1 cellular context compared by ENCODE assay signal in the genomic region with DNA sequence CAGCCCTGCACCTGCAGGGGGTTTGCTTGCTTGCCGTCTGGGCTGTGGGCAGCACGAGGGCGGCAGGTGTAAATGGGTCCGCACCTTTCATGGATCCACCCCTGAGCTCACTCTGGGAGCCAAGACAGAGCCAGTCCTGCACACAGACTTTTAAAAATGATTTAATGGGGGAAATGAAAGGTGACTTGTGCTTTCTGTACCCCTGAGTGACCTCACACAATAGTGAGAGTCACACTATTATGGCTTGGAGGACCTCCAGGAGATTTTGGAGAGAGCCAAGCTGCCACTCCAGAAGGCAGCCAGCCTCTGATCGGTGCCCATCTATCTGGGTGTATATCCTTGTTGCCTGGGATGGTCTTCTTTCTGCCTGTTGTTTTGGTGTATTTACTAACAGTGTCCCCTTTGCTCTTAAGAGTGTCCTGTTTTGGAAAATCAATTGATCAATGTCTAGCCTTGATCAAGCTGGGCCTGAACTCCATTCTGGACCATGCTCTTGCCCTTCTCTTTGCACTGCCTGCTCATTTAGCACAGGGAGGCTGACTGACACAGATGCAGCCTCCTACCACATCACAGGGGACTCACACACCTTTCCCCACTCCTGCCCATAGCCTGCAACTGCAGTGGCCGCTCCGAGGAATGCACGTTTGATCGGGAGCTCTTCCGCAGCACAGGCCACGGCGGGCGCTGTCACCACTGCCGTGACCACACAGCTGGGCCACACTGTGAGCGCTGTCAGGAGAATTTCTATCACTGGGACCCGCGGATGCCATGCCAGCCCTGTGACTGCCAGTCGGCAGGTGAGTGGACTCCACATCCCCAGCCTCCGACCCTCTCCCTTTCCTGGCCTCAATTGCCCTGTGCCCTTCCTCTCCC.
TF ChIP-seq lines count a peak whose summit lies in the region.

No MANE protein-coding gene starts in this region.

TF ChIP-seq in H1, 55 proteins besides CTCF, POLR2A, EP300 and RAD21:
- TF ChIP-seq GTF2F1 (IDR thresholded peaks at IDR 0.05; ENCODE audit: borderline replicate concordance, low read depth, low read length): no peak
- TF ChIP-seq NRF1 (IDR thresholded peaks at IDR 0.05; ENCODE audit: low read depth, low read length): no peak
- no peak for TF ChIP-seq SUZ12 (IDR thresholded peaks at IDR 0.05; ENCODE audit: low read length)
- TF ChIP-seq TEAD4 (IDR thresholded peaks at IDR 0.05; ENCODE audit: low read depth, low read length): no peak
- no peak for TF ChIP-seq HDAC2 (IDR thresholded peaks at IDR 0.05; ENCODE audit: borderline replicate concordance in 1 of 2, low read depth in 2 of 2, low read length in 2 of 2)
- TF ChIP-seq BACH1 (IDR thresholded peaks at IDR 0.05; ENCODE audit: low read length): no peak
- no peak for TF ChIP-seq SAP30 (IDR thresholded peaks at IDR 0.05; ENCODE audit: insufficient read depth, insufficient replicate concordance, low read length)
- no peak for TF ChIP-seq CEBPB (IDR thresholded peaks at IDR 0.05; ENCODE audit: low read depth, low read length)
- no peak for TF ChIP-seq JUN (IDR thresholded peaks at IDR 0.05; ENCODE audit: low read depth, low read length)
- no peak for TF ChIP-seq YY1 (IDR thresholded peaks at IDR 0.05; ENCODE audit: low read depth, low read length)
- TF ChIP-seq PHF8 (conservative IDR thresholded peaks at IDR 0.05; ENCODE audit: low read depth, low read length): no peak
- no peak for TF ChIP-seq ASH2L (IDR thresholded peaks at IDR 0.05; ENCODE audit: low read length)
- TF ChIP-seq RBBP5 (IDR thresholded peaks at IDR 0.05; ENCODE audit: borderline replicate concordance, low read depth, low read length): no peak
- TF ChIP-seq TCF12 (IDR thresholded peaks at IDR 0.05; ENCODE audit: low read depth, low read length): no peak
- no peak for TF ChIP-seq EGR1 (IDR thresholded peaks at IDR 0.05; ENCODE audit: borderline replicate concordance, low read depth, low read length)
- no peak for TF ChIP-seq CBX8 (IDR thresholded peaks at IDR 0.05; ENCODE audit: borderline replicate concordance, low read depth, low read length)
- no peak for TF ChIP-seq CHD1 (IDR thresholded peaks at IDR 0.05; ENCODE audit: low read depth, low read length)
- TF ChIP-seq TAF1 (IDR thresholded peaks at IDR 0.05; ENCODE audit: low read depth, low read length): no peak
TF ChIP-seq in H1: peak in this region for 0.
